ENCODE assay signal across 2 cellular contexts in the genomic region with DNA sequence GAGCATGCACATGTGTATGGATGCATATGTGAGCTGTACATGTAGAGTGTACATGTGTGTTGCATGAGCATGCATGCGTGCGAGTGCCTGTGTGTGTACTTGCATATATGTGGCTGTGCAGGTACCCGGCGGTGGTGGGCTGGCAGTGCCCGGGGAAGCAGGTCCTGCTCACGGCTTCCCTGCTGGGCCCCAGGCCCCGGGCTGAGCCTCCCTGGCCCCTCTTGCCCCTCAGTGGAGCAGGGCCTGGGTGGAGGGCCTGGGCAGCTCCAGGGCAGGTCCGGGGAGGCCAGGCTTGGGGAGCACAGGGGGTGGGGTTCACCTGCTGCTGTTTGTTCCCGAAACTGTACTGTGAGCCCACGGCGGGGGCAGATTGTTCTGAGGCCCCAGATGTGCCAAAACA.
TF ChIP-seq lines count a peak whose summit lies in the region.

No MANE protein-coding gene starts in this region.

TF ChIP-seq in WTC11, 78 proteins besides CTCF, POLR2A, EP300 and RAD21:
- no peak for TF ChIP-seq E2F5 (CRISPR knock-in tag; IDR thresholded peaks at IDR 0.05)

TF ChIP-seq in HepG2, 621 proteins besides CTCF, POLR2A, EP300 and RAD21:
- TF ChIP-seq HNRNPL (IDR thresholded peaks at IDR 0.05; ENCODE audit: low read depth, low read length) (0 out of 2 replicates have a peak, but pooled peaks have one; percentile 35), ZFP91 (CRISPR knock-in tag; IDR thresholded peaks at IDR 0.05; ENCODE audit: borderline replicate concordance) (no peak)
